8 cellular contexts compared by ENCODE assay signal in the genomic region with DNA sequence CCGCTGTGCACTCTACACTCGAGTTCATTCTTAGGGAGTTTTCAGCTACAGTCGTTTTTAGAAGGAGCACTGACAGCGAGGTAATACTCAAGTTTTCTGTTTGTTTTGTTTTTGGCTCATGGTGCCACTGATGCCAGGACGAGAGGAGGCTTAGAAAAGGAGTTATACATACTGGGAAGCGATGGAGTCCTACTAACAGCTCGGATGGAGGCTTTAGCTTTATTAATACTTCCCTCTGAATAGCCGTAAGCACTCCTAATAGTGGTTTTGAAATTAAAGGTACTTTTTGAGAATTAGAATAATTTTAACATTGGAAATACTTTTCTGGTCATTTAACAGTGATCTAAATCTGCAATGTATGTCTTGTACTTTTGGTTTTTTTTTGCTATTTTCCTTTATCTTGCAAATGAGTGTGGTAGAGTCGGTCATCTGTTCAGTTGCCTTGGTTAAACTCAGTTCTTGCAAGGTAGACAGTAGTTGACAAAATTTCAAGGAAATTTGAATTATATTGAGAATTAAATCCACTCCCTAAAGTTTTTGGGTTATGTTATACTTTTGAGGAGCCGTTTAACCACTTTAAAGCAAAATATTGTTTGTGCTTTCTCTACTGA. TPM values are rescaled to one million over a fixed set of nuclear protein-coding genes. Genes with fewer than 3 reads are reported as not detected.
DNase-seq lines count a peak whose midpoint lies in the region; FAIRE-seq and TF ChIP-seq lines count a peak whose summit lies in the region.

No MANE protein-coding gene starts in this region.

- H3K23me2 ChIP-seq in H1 (ENCODE audit: low read depth, low read length), result peaks cover 4% of the 10 kb centered on the region

- H3K23ac ChIP-seq in H1 (ENCODE audit: insufficient read length), result no peak overlapping the region

- TF ChIP-seq EP300 in H1 (IDR thresholded peaks at IDR 0.05; ENCODE audit: borderline replicate concordance in 1 of 2, low read depth in 2 of 2, low read length in 2 of 2), result no peak

- H4K91ac ChIP-seq in H1 (replicated peaks; ENCODE audit: insufficient read length, low read length), result no peak overlapping the region

- H3K9ac ChIP-seq in H1 (replicated peaks in 1 of 4; ENCODE audit: extremely low read depth in 1 of 4, low read depth in 3 of 4, low read length in 3 of 4), result peak overlapping the region; percentile 64 to 92 (median 79)

- no peak overlapping the region for H2BK20ac ChIP-seq in H1 (ENCODE audit: low read length)

- peak overlapping the region; percentile 55 for H4K5ac ChIP-seq in H1 (ENCODE audit: insufficient read length, low read depth, low read length)

- H2BK120ac ChIP-seq in H1 (replicated peaks; ENCODE audit: low read depth, low read length), result no peak overlapping the region

- no peaks in the 10 kb centered on the region for H3K9me3 ChIP-seq in H1 (ENCODE audit: insufficient read depth in 2 of 2, low read depth in 1 of 2, low read length in 1 of 2)

- peak overlapping the region; percentile 41 for H2BK5ac ChIP-seq in H1 (ENCODE audit: low read depth, low read length)

- CTCF ChIA-PET in H1 (lab: Charles Lee; ENCODE audit: partially characterized antibody), result interaction anchor here (1.3 to 6.6 kb wide), 3 partner anchors 20 to 222 kb away, joined by 4 to 68 read pairs (median 16); no protein-coding TSS in a partner anchor

- peak overlapping the region; percentile 98 to 100 (median 99) for H3K27ac Mint-ChIP-seq in CD14-positive monocyte
- H3K27ac Mint-ChIP-seq in nephron progenitor cell, result peak overlapping the region; percentile 99

- H3K79me2 ChIP-seq in H1 (ENCODE audit: control insufficient read depth in 1 of 2, insufficient read depth in 2 of 2, low read length in 2 of 2), result peaks cover 6 to 51% of the 10 kb centered on the region in 2 experiments

- 9% methylated on average over 10 of the region's 10 CpGs; no CpG with 5 or more reads in 1 of the 2 experiments for WGBS in H1 (ENCODE audit: extremely low coverage in 1 of 2, insufficient coverage in 1 of 2, insufficient read length in 1 of 2, insufficient replicate concordance in 2 of 2, low coverage in 1 of 2, low lambda C conversion rate in 2 of 2, missing lambda C conversion rate in 1 of 2), 2 experiments

- H3K9me3 Mint-ChIP-seq in CD14-positive monocyte (peaks cover 0 to 3% (median 0%) of the 10 kb centered on the region in 7 donors), nephron progenitor cell (no peaks in the 10 kb centered on the region)

- H4K8ac ChIP-seq in H1 (ENCODE audit: extremely low read depth, insufficient read depth, low read length), result peak overlapping the region; percentile 42; the same call in 1 of the 2 replicates

- no peak overlapping the region for H3K14ac ChIP-seq in H1 (ENCODE audit: insufficient read length)

- H2BK12ac ChIP-seq in H1 (ENCODE audit: low read depth, low read length), result no peak overlapping the region

- H3K18ac ChIP-seq in H1 (ENCODE audit: extremely low read depth, low read length), result no peak overlapping the region; the same call in 1 of the 2 replicates

- H3K36me3 Mint-ChIP-seq in CD14-positive monocyte (peaks cover 11 to 13% of the 10 kb centered on the region in 2 donors), nephron progenitor cell (ENCODE audit: low read depth) (peaks cover 5% of the 10 kb centered on the region)

- FAIRE-seq in H1 (lab: Jason Lieb, UNC), result no peak
- no peak for FAIRE-seq in RCC 7860 (lab: Jason Lieb, UNC)

- H3K4ac ChIP-seq in H1 (replicated peaks; ENCODE audit: insufficient read length, low read depth, low read length), result peak overlapping the region; percentile 3

- TF ChIP-seq RAD21 in H1 (IDR thresholded peaks at IDR 0.05 in 1 of 2, conservative IDR thresholded peaks at IDR 0.05 in 1 of 2; ENCODE audit: low read depth in 2 of 2, low read length in 2 of 2), result no peak

- no peaks in the 10 kb centered on the region for H3K36me3 ChIP-seq in H1 (ENCODE audit: control insufficient read depth in 2 of 4, insufficient read depth in 4 of 4, low read length in 3 of 4)

- no peaks in the 10 kb centered on the region for H3K79me1 ChIP-seq in H1 (ENCODE audit: low read depth, low read length)

- no peaks in the 10 kb centered on the region for H3K27me3 ChIP-seq in H1 (replicated peaks in 1 of 4; ENCODE audit: control insufficient read depth in 3 of 4, extremely low read depth in 1 of 4, insufficient read depth in 3 of 4, low read length in 3 of 4)

- peak overlapping the region; percentile 92 to 95 for H3K4me3 Mint-ChIP-seq in CD14-positive monocyte
- peak overlapping the region; percentile 92 for H3K4me3 Mint-ChIP-seq in nephron progenitor cell

- TF ChIP-seq CTCF in CD14-positive monocyte (IDR thresholded peaks at IDR 0.05) (peak; percentile 5), H1 (IDR thresholded peaks at IDR 0.05; ENCODE audit: control extremely low read depth in 1 of 3, insufficient read depth in 1 of 3, low read depth in 1 of 3, low read length in 3 of 3) (no peak), nephron progenitor cell (IDR thresholded peaks at IDR 0.05) (no peak)

- intact Hi-C loops in CD14-positive monocyte (cut with micrococcal nuclease) (no loop called here), head of caudate nucleus (cut with DNase I) (no loop called here)

- no peak overlapping the region for H2BK15ac ChIP-seq in H1 (ENCODE audit: low read length)

- H3K27ac ChIP-seq in H1 (ENCODE audit: low read depth, low read length), result peak overlapping the region; percentile 95

- H3K4me3 ChIP-seq in H1 (ENCODE audit: extremely low read depth in 1 of 4, insufficient read depth in 2 of 4, low read depth in 3 of 4, low read length in 4 of 4), result peak overlapping the region; percentile 65 to 85 (median 76)

- no peak overlapping the region for H2AK5ac ChIP-seq in H1 (ENCODE audit: low read depth, low read length)

- POLR2A ChIA-PET in H1 (lab: Charles Lee; ENCODE audit: partially characterized antibody), result interaction anchor here (1.2 to 2.5 kb wide), 4 partner anchors 10 to 396 kb away, joined by 4 to 12 read pairs (median 4); no protein-coding TSS in a partner anchor

- H3K27me3 Mint-ChIP-seq in CD14-positive monocyte (ENCODE audit: low read depth in 3 of 3) (peaks cover 0 to 1% (median 0%) of the 10 kb centered on the region in 3 donors), nephron progenitor cell (ENCODE audit: low read depth, poor library complexity) (no peaks in the 10 kb centered on the region)

- no peak overlapping the region for H2AFZ ChIP-seq in H1 (ENCODE audit: low read length)

- H3K56ac ChIP-seq in H1 (replicated peaks; ENCODE audit: insufficient read length, low read depth, low read length), result no peak overlapping the region

- H3K4me1 Mint-ChIP-seq in CD14-positive monocyte (peaks cover 30% of the 10 kb centered on the region), nephron progenitor cell (peaks cover 52% of the 10 kb centered on the region)

- H3K4me2 ChIP-seq in H1 (ENCODE audit: insufficient read depth in 1 of 2, low read depth in 2 of 2, low read length in 2 of 2), result peak overlapping the region; percentile 78 to 91

- H3K4me1 ChIP-seq in H1 (replicated peaks in 1 of 4; ENCODE audit: control insufficient read depth in 3 of 4, insufficient read depth in 4 of 4, low read length in 3 of 4), result peaks cover 2 to 8% (median 6%) of the 10 kb centered on the region in 4 experiments; a peak in 4 of 7 replicates

- no peak for DNase-seq in CD14-positive monocyte (ENCODE audit: low spot score)
- DNase-seq in NAMALWA (ENCODE audit: low spot score), result peak; percentile 63
- no peak for DNase-seq in H1 (ENCODE audit: low read depth in 1 of 2, low spot score in 2 of 2)
- DNase-seq in nephron progenitor cell, result no peak
- DNase-seq in head of caudate nucleus, result no peak
- no peak for DNase-seq in RPMI8226
- no peak for DNase-seq in cerebellum (ENCODE audit: low spot score)
- no peak for DNase-seq in RCC 7860 (ENCODE audit: low spot score)

- no peaks in the 10 kb centered on the region for H4K20me1 ChIP-seq in H1 (replicated peaks in 1 of 2; ENCODE audit: control insufficient read depth in 1 of 2, insufficient read depth in 2 of 2, low read length in 2 of 2)

- TF ChIP-seq POLR2A in H1 (IDR thresholded peaks at IDR 0.05; ENCODE audit: control extremely low read depth in 1 of 2, low read depth in 2 of 2, low read length in 2 of 2), result no peak

TF ChIP-seq in H1, 55 proteins besides CTCF, POLR2A, EP300 and RAD21:
- no peak for TF ChIP-seq TCF12 (IDR thresholded peaks at IDR 0.05; ENCODE audit: low read depth, low read length)
- no peak for TF ChIP-seq MAFK (IDR thresholded peaks at IDR 0.05; ENCODE audit: low read depth, low read length)
- TF ChIP-seq BACH1 (IDR thresholded peaks at IDR 0.05; ENCODE audit: low read length), result no peak
- TF ChIP-seq GABPA (IDR thresholded peaks at IDR 0.05; ENCODE audit: borderline replicate concordance, insufficient read depth, low read length), result no peak
- no peak for TF ChIP-seq POLR2AphosphoS5 (IDR thresholded peaks at IDR 0.05; ENCODE audit: low read depth, low read length)
- TF ChIP-seq RXRA (IDR thresholded peaks at IDR 0.05; ENCODE audit: insufficient read depth, low read depth, low read length), result no peak
- TF ChIP-seq TAF1 (IDR thresholded peaks at IDR 0.05; ENCODE audit: low read depth, low read length), result no peak
- TF ChIP-seq EZH2 (IDR thresholded peaks at IDR 0.05; ENCODE audit: low read depth, low read length, severe bottlenecking), result no peak

RNA-seq across cellular contexts. Expression of gene HBP1, which starts 1.4 kb away (rescaled TPM):
- polyA plus RNA-seq in CD14-positive monocyte (10 to 100 TPM; 44.7 to 52.9 TPM), H1 (2011; rRNA removed) (17.2 and 28.9 TPM in 2 replicates)
- total RNA-seq in H1 (2021; fragmentation: NEBNext Ultra II Directional; extraction: Animal tissue kit (Norgen Biotek cat#: 25700)), result 29.2 and 37.3 TPM in 2 replicates
- 29.0 TPM for polyA plus RNA-seq in H1 (2011; cell fraction: cytosol; rRNA removed)
- 16.9 TPM for polyA plus RNA-seq in H1 (2011; cell fraction: nucleus; rRNA removed)
- polyA plus RNA-seq in H1 (2012, experiment 1 of 2), result 24.9 to 48.4 TPM (median 29.2 TPM) in 4 replicates
- polyA plus RNA-seq in H1 (2012, experiment 2 of 2), result 2.2 TPM
- 14.2 TPM for polyA plus RNA-seq in H1 (2013, experiment 1 of 2)
- polyA plus RNA-seq in H1 (2013, experiment 2 of 2), result 13.9 TPM
- polyA minus RNA-seq in H1 (2011; rRNA and poly(A)+ RNA removed), result 51.0 and 92.4 TPM in 2 replicates
- 16.5 TPM for polyA minus RNA-seq in H1 (2011; cell fraction: cytosol; rRNA and poly(A)+ RNA removed)
- polyA minus RNA-seq in H1 (2011; cell fraction: nucleus; rRNA and poly(A)+ RNA removed), result 35.2 TPM
- total RNA-seq in cerebellum, result 79.4 TPM
